In the genomic region with DNA sequence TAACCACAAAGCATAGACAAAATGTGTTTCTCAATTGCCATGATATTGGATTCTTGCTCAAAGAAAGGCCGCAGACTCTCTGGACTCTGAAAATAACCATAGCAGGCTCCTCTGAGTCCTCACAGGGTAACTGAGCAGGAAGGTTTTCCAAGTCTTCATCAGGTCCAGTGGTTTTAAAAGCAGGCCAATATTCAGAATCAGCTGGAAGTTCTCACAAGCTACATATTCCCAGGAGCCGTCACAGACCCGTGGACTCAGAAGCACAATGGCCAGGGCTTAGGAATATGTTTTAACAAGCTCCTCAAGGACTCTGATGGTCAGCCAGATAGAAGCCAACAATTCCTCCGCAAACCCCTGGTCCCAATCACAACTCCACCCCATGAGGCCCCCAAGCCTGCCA, we compare ENCODE assay signal across 15 cellular contexts.
DNase-seq lines count a peak whose midpoint lies in the region; ATAC-seq, FAIRE-seq and TF ChIP-seq lines count a peak whose summit lies in the region.
"Had no signal": no experiment of that assay in that cellular context is flagged by ENCODE, and none has a peak within 500 bp of the region (broad histone marks: within the 10 kb centered on the region; RNA-seq: fewer than 3 reads in every experiment).

No MANE protein-coding gene starts in this region.

- TF ChIP-seq CTCF in H1 (IDR thresholded peaks at IDR 0.05; ENCODE audit: control extremely low read depth in 1 of 3, insufficient read depth in 1 of 3, low read depth in 1 of 3, low read length in 3 of 3), result no peak
- no peak for TF ChIP-seq CTCF in parathyroid adenoma (IDR thresholded peaks at IDR 0.05)
- TF ChIP-seq CTCF in tibial nerve (IDR thresholded peaks at IDR 0.05), result no peak
- TF ChIP-seq CTCF in GM10248 (IDR thresholded peaks at IDR 0.05; ENCODE audit: control extremely low read depth, extremely low read depth, low read depth, missing control alignments), result no peak

- 0 out of 2 replicates have a peak overlapping the region, but pooled peaks have one; percentile 31 for H2BK15ac ChIP-seq in H1 (ENCODE audit: low read length)

- H3K9ac ChIP-seq in H1 (replicated peaks in 1 of 4; ENCODE audit: extremely low read depth in 1 of 4, low read depth in 3 of 4, low read length in 3 of 4) (no peak overlapping the region), parathyroid adenoma (no peak overlapping the region)

- ATAC-seq in left ventricle myocardium superior, result peak; percentile 70
- ATAC-seq: K562 had no signal

- H3K4me1 ChIP-seq in H1 (replicated peaks in 1 of 4; ENCODE audit: control insufficient read depth in 3 of 4, insufficient read depth in 4 of 4, low read length in 3 of 4) (peaks cover 0 to 9% (median 3%) of the 10 kb centered on the region in 4 experiments; a peak in 3 of 7 replicates), parathyroid adenoma (no peaks in the 10 kb centered on the region), tibial nerve (peaks cover 0 to 27% (median 6%) of the 10 kb centered on the region in 4 donors)

- H2BK5ac ChIP-seq in H1 (ENCODE audit: low read depth, low read length), result no peak overlapping the region; the same call in 1 of the 2 replicates

- H2AK5ac ChIP-seq in H1 (ENCODE audit: low read depth, low read length), result no peak overlapping the region

- H2BK20ac ChIP-seq in H1 (ENCODE audit: low read length), result no peak overlapping the region

- 92% methylated on average over 4 of the region's 4 CpGs; no CpG with 5 or more reads in 1 of the 2 experiments for WGBS in H1 (ENCODE audit: extremely low coverage in 1 of 2, insufficient coverage in 1 of 2, insufficient read length in 1 of 2, insufficient replicate concordance in 2 of 2, low coverage in 1 of 2, low lambda C conversion rate in 2 of 2, missing lambda C conversion rate in 1 of 2), 2 experiments
- 64 to 72% methylated on average over 4 of the region's 4 CpGs for WGBS in tibial nerve, 2 donors

- no peak overlapping the region for H4K8ac ChIP-seq in H1 (ENCODE audit: extremely low read depth, insufficient read depth, low read length)

- no peaks in the 10 kb centered on the region for H3K79me1 ChIP-seq in H1 (ENCODE audit: low read depth, low read length)

- H3K79me2 ChIP-seq in H1 (ENCODE audit: control insufficient read depth in 1 of 2, insufficient read depth in 2 of 2, low read length in 2 of 2) (no peaks in the 10 kb centered on the region), parathyroid adenoma (no peaks in the 10 kb centered on the region)

- TF ChIP-seq EP300 in H1 (IDR thresholded peaks at IDR 0.05; ENCODE audit: borderline replicate concordance in 1 of 2, low read depth in 2 of 2, low read length in 2 of 2), result no peak
- no peak for TF ChIP-seq EP300 in tibial nerve (IDR thresholded peaks at IDR 0.05)

- H4K20me1 ChIP-seq in H1 (replicated peaks in 1 of 2; ENCODE audit: control insufficient read depth in 1 of 2, insufficient read depth in 2 of 2, low read length in 2 of 2), result no peaks in the 10 kb centered on the region

- H2AFZ ChIP-seq in H1 (ENCODE audit: low read length) (no peak overlapping the region), parathyroid adenoma (no peak overlapping the region)

- no peaks in the 10 kb centered on the region for H3K23me2 ChIP-seq in H1 (ENCODE audit: low read depth, low read length)

- POLR2A ChIA-PET in H1 (lab: Charles Lee; ENCODE audit: partially characterized antibody) (no interaction called here), GM10248 (lab: Yijun Ruan, JAX) (no interaction called here)

- no peak for TF ChIP-seq RAD21 in H1 (IDR thresholded peaks at IDR 0.05 in 1 of 2, conservative IDR thresholded peaks at IDR 0.05 in 1 of 2; ENCODE audit: low read depth in 2 of 2, low read length in 2 of 2)

- DNase-seq in H1 (ENCODE audit: low read depth in 1 of 2, low spot score in 2 of 2) (no peak), left ventricle myocardium superior (no peak), tibial nerve (ENCODE audit: low spot score in 2 of 2) (no peak), NCI-H187 (lab: John Stamatoyannopoulos, UW) (no peak), GM10248 (ENCODE audit: extremely low spot score) (no peak), NCI-H774 (lab: John Stamatoyannopoulos, UW) (no peak)
- DNase-seq: DMS53, NCI-H1048, NCI-H2107, NCI-H226, NCI-H526, RPMI8226 had no signal

- no peak overlapping the region for H4K5ac ChIP-seq in H1 (ENCODE audit: insufficient read length, low read depth, low read length)

- CTCF ChIA-PET in H1 (lab: Charles Lee; ENCODE audit: partially characterized antibody), result interaction anchor here (1.5 kb wide), 1 partner anchor 44 kb away, joined by 3 read pairs; no protein-coding TSS in a partner anchor
- CTCF ChIA-PET in GM10248 (lab: Yijun Ruan, JAX), result no interaction called here

- no peak overlapping the region for H3K4me2 ChIP-seq in H1 (ENCODE audit: insufficient read depth in 1 of 2, low read depth in 2 of 2, low read length in 2 of 2)
- no peak overlapping the region for H3K4me2 ChIP-seq in parathyroid adenoma (ENCODE audit: low read length)

- TF ChIP-seq POLR2A in H1 (IDR thresholded peaks at IDR 0.05; ENCODE audit: control extremely low read depth in 1 of 2, low read depth in 2 of 2, low read length in 2 of 2), result no peak
- TF ChIP-seq POLR2A in tibial nerve (IDR thresholded peaks at IDR 0.05), result no peak

- H2BK120ac ChIP-seq in H1 (replicated peaks; ENCODE audit: low read depth, low read length), result no peak overlapping the region

- 0 out of 2 replicates have a peak overlapping the region, but pooled peaks have one; percentile 82 for H2BK12ac ChIP-seq in H1 (ENCODE audit: low read depth, low read length)

- H3K4ac ChIP-seq in H1 (replicated peaks; ENCODE audit: insufficient read length, low read depth, low read length), result no peak overlapping the region

- no peak overlapping the region for H3K14ac ChIP-seq in H1 (ENCODE audit: insufficient read length)

- no peak overlapping the region for H3K18ac ChIP-seq in H1 (ENCODE audit: extremely low read depth, low read length)

- no peak overlapping the region for H3K56ac ChIP-seq in H1 (replicated peaks; ENCODE audit: insufficient read length, low read depth, low read length)

- H3K4me3 ChIP-seq in H1 (ENCODE audit: extremely low read depth in 1 of 4, insufficient read depth in 2 of 4, low read depth in 3 of 4, low read length in 4 of 4) (no peak overlapping the region), parathyroid adenoma (ENCODE audit: low read depth, low read length) (no peak overlapping the region), tibial nerve (no peak overlapping the region)
- H3K4me3 ChIP-seq: K562 had no signal

- intact Hi-C loops in left ventricle myocardium superior (cut with micrococcal nuclease), result no loop called here

- no peaks in the 10 kb centered on the region for H3K9me3 ChIP-seq in H1 (ENCODE audit: insufficient read depth in 2 of 2, low read depth in 1 of 2, low read length in 1 of 2)
- H3K9me3 ChIP-seq in parathyroid adenoma (ENCODE audit: control insufficient read depth, low read length), result no peaks in the 10 kb centered on the region
- no peaks in the 10 kb centered on the region for H3K9me3 ChIP-seq in tibial nerve

- no peak overlapping the region for H3K27ac ChIP-seq in H1 (ENCODE audit: low read depth, low read length)
- peak overlapping the region; percentile 21 for H3K27ac ChIP-seq in parathyroid adenoma
- H3K27ac ChIP-seq in tibial nerve, result peak overlapping the region; percentile 21 to 85 (median 54)
- H3K27ac ChIP-seq: HL-60 had no signal

- H3K23ac ChIP-seq in H1 (ENCODE audit: insufficient read length), result no peak overlapping the region

- no peak for FAIRE-seq in H1 (lab: Jason Lieb, UNC)
- FAIRE-seq: K562 had no signal

- H4K91ac ChIP-seq in H1 (replicated peaks; ENCODE audit: insufficient read length, low read length), result no peak overlapping the region

- no peaks in the 10 kb centered on the region for H3K36me3 ChIP-seq in H1 (ENCODE audit: control insufficient read depth in 2 of 4, insufficient read depth in 4 of 4, low read length in 3 of 4)
- H3K36me3 ChIP-seq in parathyroid adenoma (ENCODE audit: control insufficient read depth, insufficient read depth, low read length), result no peaks in the 10 kb centered on the region
- no peaks in the 10 kb centered on the region for H3K36me3 ChIP-seq in tibial nerve

- H3K27me3 ChIP-seq in H1 (replicated peaks in 1 of 4; ENCODE audit: control insufficient read depth in 3 of 4, extremely low read depth in 1 of 4, insufficient read depth in 3 of 4, low read length in 3 of 4), result no peaks in the 10 kb centered on the region
- no peaks in the 10 kb centered on the region for H3K27me3 ChIP-seq in parathyroid adenoma (ENCODE audit: control insufficient read depth, insufficient read depth, low read length)
- H3K27me3 ChIP-seq in tibial nerve, result no peaks in the 10 kb centered on the region

TF ChIP-seq in H1, 55 proteins besides CTCF, POLR2A, EP300 and RAD21 (continues in another document):
- TF ChIP-seq ZNF274 (IDR thresholded peaks at IDR 0.05; ENCODE audit: borderline replicate concordance, extremely low read depth, low read length) (no peak), TAF7 (optimal IDR thresholded peaks at IDR 0.05; ENCODE audit: borderline replicate concordance, low read depth, low read length) (no peak), PHF8 (conservative IDR thresholded peaks at IDR 0.05; ENCODE audit: low read depth, low read length) (no peak), SIX5 (IDR thresholded peaks at IDR 0.05; ENCODE audit: low read depth, low read length) (no peak), CHD1 (IDR thresholded peaks at IDR 0.05; ENCODE audit: low read depth, low read length) (no peak), BCL11A (IDR thresholded peaks at IDR 0.05; ENCODE audit: low read depth in 2 of 2, low read length in 2 of 2) (no peak), SP4 (IDR thresholded peaks at IDR 0.05; ENCODE audit: low read length) (no peak), RNF2 (IDR thresholded peaks at IDR 0.05; ENCODE audit: borderline replicate concordance, low read depth, low read length, missing control alignments, poor library complexity, severe bottlenecking) (no peak), TBP (IDR thresholded peaks at IDR 0.05; ENCODE audit: low read depth, low read length) (no peak)
- TF ChIP-seq, protein P1, sequence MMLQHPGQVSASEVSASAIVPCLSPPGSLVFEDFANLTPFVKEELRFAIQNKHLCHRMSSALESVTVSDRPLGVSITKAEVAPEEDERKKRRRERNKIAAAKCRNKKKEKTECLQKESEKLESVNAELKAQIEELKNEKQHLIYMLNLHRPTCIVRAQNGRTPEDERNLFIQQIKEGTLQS (IDR thresholded peaks at IDR 0.05; ENCODE audit: insufficient read depth, low read depth, low read length), result no peak
- TF ChIP-seq, protein P2, sequence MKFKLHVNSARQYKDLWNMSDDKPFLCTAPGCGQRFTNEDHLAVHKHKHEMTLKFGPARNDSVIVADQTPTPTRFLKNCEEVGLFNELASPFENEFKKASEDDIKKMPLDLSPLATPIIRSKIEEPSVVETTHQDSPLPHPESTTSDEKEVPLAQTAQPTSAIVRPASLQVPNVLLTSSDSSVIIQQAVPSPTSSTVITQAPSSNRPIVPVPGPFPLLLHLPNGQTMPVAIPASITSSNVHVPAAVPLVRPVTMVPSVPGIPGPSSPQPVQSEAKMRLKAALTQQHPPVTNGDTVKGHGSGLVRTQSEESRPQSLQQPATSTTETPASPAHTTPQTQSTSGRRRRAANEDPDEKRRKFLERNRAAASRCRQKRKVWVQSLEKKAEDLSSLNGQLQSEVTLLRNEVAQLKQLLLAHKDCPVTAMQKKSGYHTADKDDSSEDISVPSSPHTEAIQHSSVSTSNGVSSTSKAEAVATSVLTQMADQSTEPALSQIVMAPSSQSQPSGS (IDR thresholded peaks at IDR 0.05; ENCODE audit: low read length), result no peak
